2 cellular contexts compared by ENCODE assay signal in the genomic region with DNA sequence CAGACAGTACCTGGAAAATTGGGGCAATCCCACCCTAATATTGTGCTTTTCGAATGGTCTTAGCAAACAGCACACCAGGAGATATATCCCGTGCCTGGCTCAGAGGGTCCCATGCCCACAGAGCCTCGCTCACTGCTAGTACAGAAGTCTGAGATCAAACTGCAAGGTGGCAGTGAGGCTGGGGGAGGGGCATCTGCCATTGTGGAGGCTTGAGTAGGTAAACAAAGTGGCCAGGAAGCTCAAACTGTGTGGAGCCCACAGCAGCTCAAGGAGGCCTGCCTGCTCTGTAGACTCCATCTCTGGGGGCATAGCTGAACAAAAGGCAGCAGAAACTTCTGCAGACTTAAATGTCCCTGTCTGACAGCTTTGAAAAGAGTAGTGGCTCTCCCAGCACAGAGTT. TPM values are rescaled to one million over a fixed set of nuclear protein-coding genes. Genes with fewer than 3 reads are reported as not detected.
"Had no signal": no experiment of that assay in that cellular context is flagged by ENCODE, and none has a peak within 500 bp of the region (broad histone marks: within the 10 kb centered on the region; RNA-seq: fewer than 3 reads in every experiment).

No MANE protein-coding gene starts in this region.

RNA-seq across cellular contexts. Expression of a gene that starts 53.3 kb away (rescaled TPM):
- total RNA-seq: GM23248, HFFc6 had no signal
- polyA plus RNA-seq: GM23248 had no signal
